Comparison of ENCODE assay signal across 8 cellular contexts in genomic region chr18:79068299-79068945, GRCh38. TPM values are rescaled to one million over a fixed set of nuclear protein-coding genes. Genes with fewer than 3 reads are reported as not detected.
DNase-seq lines count a peak whose midpoint lies in the region; ATAC-seq and TF ChIP-seq lines count a peak whose summit lies in the region.

No MANE protein-coding gene starts in this region.

- peak overlapping the region; percentile 94 for H3K4me3 Mint-ChIP-seq in T-helper 1 cell treated with Interleukin-12 subunit alpha and Interleukin-12 subunit beta and Interleukin-4 antibody, amounts not matched to agents 30 μg/mL and 1 μg/mL, for 36 hours

- TF ChIP-seq CTCF in epithelial cell of proximal tubule (conservative IDR thresholded peaks at IDR 0.05; ENCODE audit: low read depth, low read length) (no peak), omental fat pad (IDR thresholded peaks at IDR 0.05) (no peak), BE2C (IDR thresholded peaks at IDR 0.05; ENCODE audit: low read depth, low read length) (no peak)

- H3K4me3 ChIP-seq in epithelial cell of proximal tubule (ENCODE audit: low read depth, low read length) (peak overlapping the region; percentile 66), BE2C (ENCODE audit: low read depth, low read length) (no peak overlapping the region)

- DNase-seq in epithelial cell of proximal tubule (ENCODE audit: low read depth) (no peak), omental fat pad (ENCODE audit: low spot score) (no peak), NCI-H2171 treated with DMSO at 0.1 percent for 48 hours (lab: John Stamatoyannopoulos, UW) (no peak), BE2C (no peak)

- H3K27me3 ChIP-seq in BE2C, result no peaks in the 10 kb centered on the region

- peaks cover 22% of the 10 kb centered on the region for H3K4me1 Mint-ChIP-seq in T-helper 1 cell treated with Interleukin-12 subunit alpha and Interleukin-12 subunit beta and Interleukin-4 antibody, amounts not matched to agents 30 μg/mL and 1 μg/mL, for 36 hours (ENCODE audit: low read depth)

- peak overlapping the region; percentile 100 for H3K27ac Mint-ChIP-seq in T-helper 1 cell treated with Interleukin-12 subunit alpha and Interleukin-12 subunit beta and Interleukin-4 antibody, amounts not matched to agents 30 μg/mL and 1 μg/mL, for 36 hours

- H3K9me3 ChIP-seq in BE2C, result peaks cover 3% of the 10 kb centered on the region; the same call in 1 of the 2 replicates

- peaks cover 22% of the 10 kb centered on the region for H3K27me3 Mint-ChIP-seq in T-helper 1 cell treated with Interleukin-12 subunit alpha and Interleukin-12 subunit beta and Interleukin-4 antibody, amounts not matched to agents 30 μg/mL and 1 μg/mL, for 36 hours (ENCODE audit: low read depth)

- H3K36me3 Mint-ChIP-seq in T-helper 1 cell treated with Interleukin-12 subunit alpha and Interleukin-12 subunit beta and Interleukin-4 antibody, amounts not matched to agents 30 μg/mL and 1 μg/mL, for 36 hours (ENCODE audit: low read depth), result peaks cover 27% of the 10 kb centered on the region

- H3K9me3 Mint-ChIP-seq in T-helper 1 cell treated with Interleukin-12 subunit alpha and Interleukin-12 subunit beta and Interleukin-4 antibody, amounts not matched to agents 30 μg/mL and 1 μg/mL, for 36 hours, result peaks cover 23% of the 10 kb centered on the region

- no peaks in the 10 kb centered on the region for H3K4me1 ChIP-seq in BE2C

- no peaks in the 10 kb centered on the region for H3K36me3 ChIP-seq in BE2C

- peak; percentile 43 for ATAC-seq in GM18511 (IDR thresholded peaks at IDR 0.05; ENCODE audit: unreplicated experiment)
- ATAC-seq in HG02943 (IDR thresholded peaks at IDR 0.05; ENCODE audit: low read depth, unreplicated experiment), result peak; percentile 38
- peak; percentile 39 for ATAC-seq in omental fat pad (ENCODE audit: low FRiP score)
- ATAC-seq in HG03108 (IDR thresholded peaks at IDR 0.05; ENCODE audit: unreplicated experiment), result no peak

RNA-seq across cellular contexts. Expression of gene ATP9B, which starts 0.8 kb away (rescaled TPM):
- total RNA-seq in epithelial cell of proximal tubule (10.7 and 22.7 TPM in 2 replicates), omental fat pad (10 to 100 TPM; 28.8 to 47.3 (median 39.8) TPM)
- 11.1 TPM for polyA plus RNA-seq in BE2C (2012; ENCODE audit: insufficient read depth, insufficient read length, low read depth)
